22 cellular contexts compared by ENCODE assay signal in genomic region chr13:30063892-30064291, GRCh38.
A peak's percentile ranks its signal among the peaks of the same experiment; 100 is the strongest.
DNase-seq lines count a peak whose midpoint lies in the region; ATAC-seq and TF ChIP-seq lines count a peak whose summit lies in the region.
"Had no signal": no experiment of that assay in that cellular context is flagged by ENCODE, and none has a peak within 500 bp of the region (broad histone marks: within the 10 kb centered on the region; RNA-seq: fewer than 3 reads in every experiment).

No MANE protein-coding gene starts in this region.

- no peaks in the 10 kb centered on the region for H4K20me1 ChIP-seq in Karpas-422 (ENCODE audit: insufficient read depth, low read depth, low read length)
- H4K20me1 ChIP-seq: BLaER1 treated with 17β-estradiol and CSF1 and Interleukin-3, amounts not matched to agents 10 nM and 100 nM had no signal

- TF ChIP-seq CTCF in esophagus muscularis mucosa (IDR thresholded peaks at IDR 0.05) (no peak), MCF 10A (IDR thresholded peaks at IDR 0.05; ENCODE audit: unreplicated experiment) (no peak)

- no peak for ATAC-seq in HG03095 (IDR thresholded peaks at IDR 0.05; ENCODE audit: unreplicated experiment)
- ATAC-seq: A549, GM23338 had no signal

- H3K9ac ChIP-seq in Karpas-422 (ENCODE audit: low read length): no peak overlapping the region
- H3K9ac ChIP-seq: BLaER1 treated with 17β-estradiol and CSF1 and Interleukin-3, amounts not matched to agents 10 nM and 100 nM had no signal

- CTCF ChIA-PET in MCF 10A (lab: Yijun Ruan, JAX): interaction anchor here (0.9 kb wide), 1 partner anchor 10 kb away, joined by 3 read pairs; no protein-coding TSS in a partner anchor

- H3K36me3 Mint-ChIP-seq in MCF 10A (ENCODE audit: insufficient read depth, unreplicated experiment): no peaks in the 10 kb centered on the region
- H3K36me3 Mint-ChIP-seq: CD14-positive monocyte had no signal

- 84% methylated on average over 3 of the region's 3 CpGs for WGBS in esophagus muscularis mucosa

- H2AFZ ChIP-seq in Karpas-422 (ENCODE audit: low read length): no peak overlapping the region; the same call in 1 of the 2 replicates
- H2AFZ ChIP-seq: GM23338 had no signal

- H3K4me1 Mint-ChIP-seq in MCF 10A (ENCODE audit: insufficient read depth, unreplicated experiment): no peaks in the 10 kb centered on the region
- H3K4me1 Mint-ChIP-seq: CD14-positive monocyte; CD8-positive, alpha-beta memory T cell had no signal

- no peak for DNase-seq in Karpas-422
- DNase-seq in NCI-H526 (lab: John Stamatoyannopoulos, UW): peak; percentile 78 to 86
- DNase-seq in esophagus muscularis mucosa (ENCODE audit: extremely low spot score): peak; percentile 60
- DNase-seq in MCF 10A (ENCODE audit: unreplicated experiment): no peak
- no peak for DNase-seq in NCI-H187 treated with DMSO at 0.1 percent for 48 hours (lab: John Stamatoyannopoulos, UW)
- DNase-seq: 8988T; ACHN; AML-193; BE2C; CD4-positive, alpha-beta T cell; CD8-positive, alpha-beta memory T cell; DMS 273 treated with DMSO at 0.1 percent for 48 hours; DMS79; EL; GDM1; HFFc6 had no signal

- H3K27me3 ChIP-seq in Karpas-422 (ENCODE audit: low read length) (no peaks in the 10 kb centered on the region), esophagus muscularis mucosa (no peaks in the 10 kb centered on the region)
- H3K27me3 ChIP-seq: BLaER1 treated with 17β-estradiol and CSF1 and Interleukin-3, amounts not matched to agents 10 nM and 100 nM had no signal

- H3K36me3 ChIP-seq in Karpas-422 (ENCODE audit: insufficient read depth, low read length): no peaks in the 10 kb centered on the region
- no peaks in the 10 kb centered on the region for H3K36me3 ChIP-seq in esophagus muscularis mucosa
- H3K36me3 ChIP-seq: BE2C; BLaER1 treated with 17β-estradiol and CSF1 and Interleukin-3, amounts not matched to agents 10 nM and 100 nM; HAP-1 had no signal

- H3K4me3 ChIP-seq in Karpas-422 (ENCODE audit: low read length) (no peak overlapping the region), esophagus muscularis mucosa (no peak overlapping the region)
- H3K4me3 ChIP-seq: A549; BLaER1 treated with 17β-estradiol and CSF1 and Interleukin-3, amounts not matched to agents 10 nM and 100 nM; GM23338; HAP-1 had no signal

- H3K79me2 ChIP-seq in Karpas-422 (ENCODE audit: low read length): no peaks in the 10 kb centered on the region

- no TSS peak for BruUV-seq in MCF 10A (replicated peaks; lab: Mats Ljungman, UMichigan)

- peaks cover 18% of the 10 kb centered on the region for H3K27me3 Mint-ChIP-seq in MCF 10A (ENCODE audit: insufficient read depth, unreplicated experiment)
- H3K27me3 Mint-ChIP-seq: CD4-positive, alpha-beta T cell had no signal

- no peaks in the 10 kb centered on the region for H3K9me3 Mint-ChIP-seq in MCF 10A (ENCODE audit: unreplicated experiment)
- H3K9me3 Mint-ChIP-seq: HFFc6 had no signal

- POLR2A ChIA-PET in MCF 10A (lab: Yijun Ruan, JAX): no interaction called here

- H3K27ac Mint-ChIP-seq in MCF 10A (ENCODE audit: low read depth, unreplicated experiment): no peak overlapping the region
- H3K27ac Mint-ChIP-seq: CD4-positive, alpha-beta T cell; CD8-positive, alpha-beta memory T cell; GM23338; HFFc6 had no signal

- H3K4me1 ChIP-seq in Karpas-422 (ENCODE audit: low read length) (peaks cover 9% of the 10 kb centered on the region), esophagus muscularis mucosa (no peaks in the 10 kb centered on the region)
- H3K4me1 ChIP-seq: A549; BE2C; BLaER1 treated with 17β-estradiol and CSF1 and Interleukin-3, amounts not matched to agents 10 nM and 100 nM; HAP-1 had no signal

- peak overlapping the region; percentile 29 for H3K4me2 ChIP-seq in Karpas-422 (ENCODE audit: low read depth, low read length, poor library complexity, severe bottlenecking)
- H3K4me2 ChIP-seq: A549; BLaER1 treated with 17β-estradiol and CSF1 and Interleukin-3, amounts not matched to agents 10 nM and 100 nM; GM23338 had no signal

- TF ChIP-seq EP300 in esophagus muscularis mucosa (IDR thresholded peaks at IDR 0.05): no peak

- no peak overlapping the region for H3K27ac ChIP-seq in Karpas-422 (ENCODE audit: low read length)
- no peak overlapping the region for H3K27ac ChIP-seq in esophagus muscularis mucosa (replicated peaks in 1 of 4)
- H3K27ac ChIP-seq: A549; BLaER1 treated with 17β-estradiol and CSF1 and Interleukin-3, amounts not matched to agents 10 nM and 100 nM had no signal

- H3K9me3 ChIP-seq in Karpas-422 (ENCODE audit: low read length) (no peaks in the 10 kb centered on the region), esophagus muscularis mucosa (no peaks in the 10 kb centered on the region)
- H3K9me3 ChIP-seq: A549, BE2C, HAP-1 had no signal

- H3K4me3 Mint-ChIP-seq in MCF 10A (ENCODE audit: unreplicated experiment): no peak overlapping the region
- H3K4me3 Mint-ChIP-seq: CD14-positive monocyte; CD4-positive, alpha-beta T cell; CD8-positive, alpha-beta memory T cell; GM23338; HFFc6 had no signal

- no peaks in the 10 kb centered on the region for H3K9me2 ChIP-seq in Karpas-422 (replicated peaks; ENCODE audit: insufficient read depth, low read length)

- TF ChIP-seq POLR2A in esophagus muscularis mucosa (IDR thresholded peaks at IDR 0.05; ENCODE audit: low read depth): no peak

- intact Hi-C loops in esophagus muscularis mucosa (cut with DNase I) (no loop called here), MCF 10A (cut with micrococcal nuclease) (no loop called here)

Comparison
In these comparisons a context has a peak if more than half of its experiments do, and no peak if none do; other contexts are left out.
1. DNase-seq: peak in NCI-H526 (2 of 2) and esophagus muscularis mucosa (single experiment); none in Karpas-422 (single experiment), MCF 10A (single experiment) and NCI-H187 treated with DMSO at 0.1 percent for 48 hours (single experiment).